ENCODE assay signal across 32 cellular contexts in genomic region chr11:108576523-108576922, GRCh38.
"Had no signal": no experiment of that assay in that cellular context is flagged by ENCODE, and none has a peak within 500 bp of the region (broad histone marks: within the 10 kb centered on the region; RNA-seq: fewer than 3 reads in every experiment).

No MANE protein-coding gene starts in this region.

- H3K36me3 ChIP-seq: ascending aorta, cardiac muscle cell, WERI-Rb-1 had no signal

- ATAC-seq: activated CD4-positive, alpha-beta T cell treated with anti-CD3 and anti-CD28 coated beads for 36 hours; activated CD4-positive, CD25-positive, alpha-beta regulatory T cell treated with anti-CD3 and anti-CD28 coated beads, Interleukin-2, amount 50 U/mL, for 24 hours; activated CD8-positive, alpha-beta memory T cell treated with anti-CD3 and anti-CD28 coated beads, Interleukin-2, amount 10 ng/mL, durations not matched to agents 7 days and 5 days; activated CD8-positive, alpha-beta T cell treated with anti-CD3 and anti-CD28 coated beads, Interleukin-2, amount 10 ng/mL, durations not matched to agents 7 days and 5 days; activated naive CD8-positive, alpha-beta T cell treated with anti-CD3 and anti-CD28 coated beads, Interleukin-2, amount 50 U/mL, for 24 hours; WTC11 had no signal

- H3K27me3 ChIP-seq: ascending aorta, cardiac muscle cell had no signal

- H3K4me3 ChIP-seq: ascending aorta, cardiac muscle cell had no signal

- H3K27ac ChIP-seq: ascending aorta, cardiac muscle cell, WERI-Rb-1 had no signal

- H3K9me3 ChIP-seq: ascending aorta had no signal

- FAIRE-seq: bronchial epithelial cell had no signal

- DNase-seq: activated CD4-positive, alpha-beta memory T cell treated with anti-CD3 and anti-CD28 coated beads, Interleukin-2, amount 10 ng/mL, durations not matched to agents 7 days and 5 days; activated CD4-positive, alpha-beta T cell treated with anti-CD3 and anti-CD28 coated beads for 1 hour; activated CD4-positive, alpha-beta T cell treated with anti-CD3 and anti-CD28 coated beads for 36 hours; activated CD4-positive, alpha-beta T cell treated with anti-CD3 and anti-CD28 coated beads for 48 hours; activated CD4-positive, alpha-beta T cell treated with anti-CD3 and anti-CD28 coated beads, Interleukin-2, amount 10 ng/mL, durations not matched to agents 7 days and 5 days; activated CD4-positive, alpha-beta T cell treated with anti-CD3 and anti-CD28 coated beads, Interleukin-2, amount 50 U/mL, for 48 hours; activated CD4-positive, CD25-positive, alpha-beta regulatory T cell; activated CD8-positive, alpha-beta memory T cell treated with anti-CD3 and anti-CD28 coated beads for 24 hours; activated CD8-positive, alpha-beta memory T cell treated with anti-CD3 and anti-CD28 coated beads, Interleukin-2, amount 10 ng/mL, durations not matched to agents 7 days and 5 days; activated CD8-positive, alpha-beta memory T cell treated with anti-CD3 and anti-CD28 coated beads, Interleukin-2, amount 50 U/mL, for 48 hours; activated CD8-positive, alpha-beta T cell treated with anti-CD3 and anti-CD28 coated beads, Interleukin-2, amount 10 ng/mL, durations not matched to agents 7 days and 5 days; activated effector memory CD4-positive, alpha-beta T cell treated with Interleukin-2 at 50 U/mL for 16 hours; activated gamma-delta T cell; activated naive CD4-positive, alpha-beta T cell treated with anti-CD3 and anti-CD28 coated beads, Interleukin-2, amount 10 ng/mL, durations not matched to agents 7 days and 5 days; activated naive CD4-positive, alpha-beta T cell treated with Interleukin-2 at 50 U/mL for 16 hours; activated naive CD8-positive, alpha-beta T cell treated with anti-CD3 and anti-CD28 coated beads, Interleukin-2, amount 10 ng/mL, durations not matched to agents 7 days and 5 days; activated naive CD8-positive, alpha-beta T cell treated with anti-CD3 and anti-CD28 coated beads, Interleukin-2, amount 50 U/mL, for 24 hours; activated T-cell treated with anti-CD3 and anti-CD28 coated beads, Interleukin-2, amount 50 U/mL, for 24 hours; activated T-cell treated with anti-CD3 and anti-CD28 coated beads, Interleukin-2, amount 50 U/mL, for 48 hours; amygdala; anterior cingulate cortex; caudate nucleus; cerebellar nuclear complex; T-helper 1 cell; T-helper 2 cell; T-helper 9 cell; WERI-Rb-1 had no signal

- H3K4me1 ChIP-seq: ascending aorta had no signal
